In genomic region chr12:99454539-99455172, GRCh38 we compare ENCODE assay signal across 17 cellular contexts.
DNase-seq lines count a peak whose midpoint lies in the region; ATAC-seq and TF ChIP-seq lines count a peak whose summit lies in the region.
"Had no signal": no experiment of that assay in that cellular context is flagged by ENCODE, and none has a peak within 500 bp of the region (broad histone marks: within the 10 kb centered on the region; RNA-seq: fewer than 3 reads in every experiment).

No MANE protein-coding gene starts in this region.

- no peaks in the 10 kb centered on the region for H3K27me3 Mint-ChIP-seq in CD4-positive, alpha-beta T cell
- H3K27me3 Mint-ChIP-seq: activated naive CD8-positive, alpha-beta T cell had no signal

- H3K4me3 Mint-ChIP-seq in CD4-positive, alpha-beta T cell: no peak overlapping the region
- H3K4me3 Mint-ChIP-seq: activated naive CD8-positive, alpha-beta T cell; naive thymus-derived CD8-positive, alpha-beta T cell; stimulated activated effector memory CD8-positive, alpha-beta T cell treated with anti-CD3 and anti-CD28 coated beads, Interleukin-12 subunit alpha, Interleukin-12 subunit beta, amount 100 ng/mL, for 72 hours had no signal

- peaks cover 10% of the 10 kb centered on the region for H3K9me3 Mint-ChIP-seq in CD4-positive, alpha-beta T cell

- H3K36me3 Mint-ChIP-seq in CD4-positive, alpha-beta T cell (ENCODE audit: low read depth): no peaks in the 10 kb centered on the region
- H3K36me3 Mint-ChIP-seq: activated naive CD8-positive, alpha-beta T cell; naive thymus-derived CD8-positive, alpha-beta T cell; stimulated activated effector memory CD8-positive, alpha-beta T cell treated with anti-CD3 and anti-CD28 coated beads, Interleukin-12 subunit alpha, Interleukin-12 subunit beta, amount 100 ng/mL, for 72 hours had no signal

- peak overlapping the region; percentile 35 for H3K27ac ChIP-seq in angular gyrus (ENCODE audit: low read depth, low read length)
- H3K27ac ChIP-seq in CD4-positive, alpha-beta T cell (ENCODE audit: low read depth, low read length): no peak overlapping the region
- H3K27ac ChIP-seq: hepatocyte, right atrium auricular region, vagina had no signal

- TF ChIP-seq CTCF in CD4-positive, alpha-beta T cell (IDR thresholded peaks at IDR 0.05): no peak

- no peaks in the 10 kb centered on the region for H3K9me3 ChIP-seq in CD4-positive, alpha-beta T cell (ENCODE audit: control insufficient read depth, low read length)
- H3K9me3 ChIP-seq: vagina had no signal

- POLR2A ChIA-PET in CD4-positive, alpha-beta T cell (lab: Charles Lee): no interaction called here

- intact Hi-C loops in CD4-positive, alpha-beta T cell (cut with DNase I, micrococcal nuclease): no loop called here

- no peaks in the 10 kb centered on the region for H3K4me1 Mint-ChIP-seq in CD4-positive, alpha-beta T cell (ENCODE audit: low read depth)
- H3K4me1 Mint-ChIP-seq: naive thymus-derived CD8-positive, alpha-beta T cell; stimulated activated effector memory CD8-positive, alpha-beta T cell treated with anti-CD3 and anti-CD28 coated beads, Interleukin-12 subunit alpha, Interleukin-12 subunit beta, amount 100 ng/mL, for 72 hours had no signal

- no peak for DNase-seq in CD4-positive, alpha-beta T cell
- no peak for DNase-seq in DMS 273 (lab: John Stamatoyannopoulos, UW; ENCODE audit: unreplicated experiment)
- no peak for DNase-seq in NCI-H1092 (lab: John Stamatoyannopoulos, UW)
- DNase-seq: naive thymus-derived CD8-positive, alpha-beta T cell; NCI-H2029; SHP77 treated with DMSO at 0.1 percent for 48 hours; stimulated activated CD4-positive, alpha-beta T cell treated with anti-CD3 and anti-CD28 coated beads, Interleukin-4, amount 100 ng/mL, for 1 hour had no signal

- peak; percentile 34 for ATAC-seq in GM18498 (IDR thresholded peaks at IDR 0.05; ENCODE audit: unreplicated experiment)
- peak; percentile 4 for ATAC-seq in GM21423 (IDR thresholded peaks at IDR 0.05; ENCODE audit: unreplicated experiment)
- peak; percentile 14 for ATAC-seq in HG03135 (IDR thresholded peaks at IDR 0.05; ENCODE audit: unreplicated experiment)
- no peak for ATAC-seq in CD4-positive, alpha-beta T cell (ENCODE audit: poor library complexity)
- no peak for ATAC-seq in GM18907 (IDR thresholded peaks at IDR 0.05; ENCODE audit: unreplicated experiment)
- ATAC-seq: naive thymus-derived CD8-positive, alpha-beta T cell had no signal

- no peak overlapping the region for H3K27ac Mint-ChIP-seq in CD4-positive, alpha-beta T cell
- H3K27ac Mint-ChIP-seq: activated naive CD8-positive, alpha-beta T cell; naive thymus-derived CD8-positive, alpha-beta T cell; stimulated activated effector memory CD8-positive, alpha-beta T cell treated with anti-CD3 and anti-CD28 coated beads, Interleukin-12 subunit alpha, Interleukin-12 subunit beta, amount 100 ng/mL, for 72 hours had no signal

- CTCF ChIA-PET in CD4-positive, alpha-beta T cell (lab: Charles Lee): no interaction called here

- H3K27me3 ChIP-seq in CD4-positive, alpha-beta T cell (ENCODE audit: control insufficient read depth, insufficient read depth, low read length): no peaks in the 10 kb centered on the region
- H3K27me3 ChIP-seq: hepatocyte, right atrium auricular region, vagina had no signal

Comparison
In these comparisons a context has a peak if more than half of its experiments do, and no peak if none do; other contexts are left out.
1. ATAC-seq: peak in GM18498 (single experiment), GM21423 (single experiment) and HG03135 (single experiment); none in CD4-positive, alpha-beta T cell (single experiment) and GM18907 (single experiment).